In genomic region chr7:78770422-78771410, GRCh38 we compare ENCODE assay signal across 9 cellular contexts.
DNase-seq lines count a peak whose midpoint lies in the region; ATAC-seq and TF ChIP-seq lines count a peak whose summit lies in the region.
"Had no signal": no experiment of that assay in that cellular context is flagged by ENCODE, and none has a peak within 500 bp of the region (broad histone marks: within the 10 kb centered on the region; RNA-seq: fewer than 3 reads in every experiment).

No MANE protein-coding gene starts in this region.

- H3K27me3 ChIP-seq in testis: no peaks in the 10 kb centered on the region

- H3K36me3 ChIP-seq in testis (ENCODE audit: low read depth, missing control alignments): no peaks in the 10 kb centered on the region

- WGBS in testis, 2 donors: 3 to 10% methylated on average over 16 of the region's 16 CpGs

- no peak for TF ChIP-seq POLR2A in testis (IDR thresholded peaks at IDR 0.05)

- H3K27ac ChIP-seq in testis: no peak overlapping the region
- H3K27ac ChIP-seq: epithelial cell of prostate had no signal

- no peak for TF ChIP-seq CTCF in testis (IDR thresholded peaks at IDR 0.05)

- H3K4me3 ChIP-seq in testis: peak overlapping the region in 1 of 2 donors; percentile 1

- ATAC-seq in GM18519 (IDR thresholded peaks at IDR 0.05; ENCODE audit: low FRiP score, unreplicated experiment): peak; percentile 42
- no peak for ATAC-seq in GM21717 (IDR thresholded peaks at IDR 0.05; ENCODE audit: unreplicated experiment)

- no peaks in the 10 kb centered on the region for H3K4me1 ChIP-seq in testis

- DNase-seq in NCI-H2227 treated with DMSO at 0.1 percent for 48 hours (lab: John Stamatoyannopoulos, UW) (peak; percentile 57), fibroblast of the conjunctiva (ENCODE audit: low read depth) (peak; percentile 9), pons (ENCODE audit: low spot score) (peak; percentile 76), testis (no peak), NCI-H2196 treated with DMSO at 0.1 percent for 48 hours (lab: John Stamatoyannopoulos, UW; ENCODE audit: unreplicated experiment) (no peak)
- no peak for DNase-seq in activated CD4-positive, alpha-beta T cell treated with anti-CD3 and anti-CD28 coated beads, Interleukin-2, amount 50 U/mL, for 1 hour

- intact Hi-C loops in testis (cut with DNase I; ENCODE audit: low total_unique reads): no loop called here

- H3K9me3 ChIP-seq in testis: no peaks in the 10 kb centered on the region

Comparison
In these comparisons a context has a peak if more than half of its experiments do, and no peak if none do; other contexts are left out.
1. DNase-seq: peak in NCI-H2227 treated with DMSO at 0.1 percent for 48 hours (single experiment), fibroblast of the conjunctiva (single experiment) and pons (single experiment); none in testis (single experiment), NCI-H2196 treated with DMSO at 0.1 percent for 48 hours (single experiment) and activated CD4-positive, alpha-beta T cell treated with anti-CD3 and anti-CD28 coated beads, Interleukin-2, amount 50 U/mL, for 1 hour (single experiment).